15 cellular contexts compared by ENCODE assay signal in the genomic region with DNA sequence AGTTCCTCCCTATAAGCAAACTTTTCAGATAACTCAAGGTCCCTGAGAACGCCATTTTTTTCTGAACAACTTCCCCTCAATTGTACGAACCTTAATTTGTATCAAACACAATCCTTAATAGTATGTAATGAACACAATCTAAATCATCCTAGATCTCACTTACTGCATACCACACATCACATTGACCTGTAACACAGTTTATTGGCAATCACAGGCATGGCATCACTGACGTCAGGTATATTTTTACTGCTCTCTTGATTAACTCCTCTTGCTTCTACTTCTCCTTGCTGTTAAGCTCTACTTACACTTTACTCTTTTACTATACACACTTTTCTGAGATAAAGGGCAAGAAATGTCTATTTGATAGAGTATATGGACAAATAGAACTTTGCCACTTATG.
"Had no signal": no experiment of that assay in that cellular context is flagged by ENCODE, and none has a peak within 500 bp of the region (broad histone marks: within the 10 kb centered on the region; RNA-seq: fewer than 3 reads in every experiment).

No MANE protein-coding gene starts in this region.

- H3K4me1 ChIP-seq: foreskin keratinocyte, uterus had no signal

- H3K36me3 ChIP-seq: uterus had no signal

- ATAC-seq: foreskin keratinocyte; sciatic nerve; stimulated activated naive B cell treated with anti-CD40 and anti-IgM and Interleukin-4, amounts not matched to agents 10 μg/mL and 1 μg/mL and 100 μg/mL, for 72 hours had no signal

- H3K4me3 ChIP-seq: upper lobe of left lung, uterus had no signal

- H3K27me3 ChIP-seq: foreskin keratinocyte, upper lobe of left lung, uterus had no signal

- H3K9me3 ChIP-seq: upper lobe of left lung, uterus had no signal

- H3K27ac ChIP-seq: foreskin keratinocyte, upper lobe of left lung, uterus had no signal

- DNase-seq: dermis blood vessel endothelial cell; endodermal cell; erythroblast; foreskin keratinocyte; head of caudate nucleus; hippocampal formation; mammary epithelial cell; naive B cell; posterior cingulate gyrus; stimulated activated CD4-positive, alpha-beta T cell treated with anti-CD3 and anti-CD28 coated beads, Interleukin-2, amount 100 ng/mL, for 24 hours; stimulated activated CD4-positive, alpha-beta T cell treated with anti-CD3 and anti-CD28 coated beads, Interleukin-4, amount 100 ng/mL, for 4 hours; stimulated activated naive B cell treated with anti-CD40 and anti-IgM and Interleukin-4, amounts not matched to agents 10 μg/mL and 1 μg/mL and 100 μg/mL, for 72 hours; upper lobe of left lung; uterus had no signal
